19 cellular contexts compared by ENCODE assay signal in the genomic region with DNA sequence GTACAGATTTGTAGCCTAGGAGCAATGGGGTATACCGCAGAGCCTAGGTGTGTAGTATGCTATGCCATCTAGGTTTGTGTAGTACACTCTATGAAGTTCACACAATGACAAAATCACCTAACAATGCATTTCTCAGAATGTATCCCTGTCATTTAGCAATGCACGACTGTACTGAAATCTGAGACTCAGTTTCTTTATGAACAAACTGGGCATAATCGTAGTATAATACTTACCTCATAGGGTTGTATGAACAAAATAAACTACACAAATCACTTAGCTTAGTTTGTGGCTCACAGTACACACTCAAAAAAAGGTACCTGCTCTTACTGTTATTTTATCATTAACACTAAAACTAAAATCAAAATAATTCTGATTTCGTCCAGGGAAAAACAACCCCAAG. TPM values are rescaled to one million over a fixed set of nuclear protein-coding genes. Genes with fewer than 3 reads are reported as not detected.
A peak's percentile ranks its signal among the peaks of the same experiment; 100 is the strongest.
DNase-seq lines count a peak whose midpoint lies in the region; ATAC-seq and TF ChIP-seq lines count a peak whose summit lies in the region.
"Had no signal": no experiment of that assay in that cellular context is flagged by ENCODE, and none has a peak within 500 bp of the region (broad histone marks: within the 10 kb centered on the region; RNA-seq: fewer than 3 reads in every experiment).

No MANE protein-coding gene starts in this region.

- H3K9me3 Mint-ChIP-seq in activated CD4-positive, alpha-beta memory T cell treated with anti-CD3 and anti-CD28 coated beads for 36 hours: no peaks in the 10 kb centered on the region
- H3K9me3 Mint-ChIP-seq in activated CD4-positive, alpha-beta memory T cell treated with anti-CD3 and anti-CD28 coated beads, Interleukin-2, amount 10 ng/mL, durations not matched to agents 7 days and 5 days: no peaks in the 10 kb centered on the region
- no peaks in the 10 kb centered on the region for H3K9me3 Mint-ChIP-seq in CD4-positive, alpha-beta T cell
- H3K9me3 Mint-ChIP-seq in activated T-helper 17 cell treated with anti-CD3 and anti-CD28 coated beads, Interleukin-2, amount 50 U/mL, for 72 hours: no peaks in the 10 kb centered on the region
- peaks cover 4% of the 10 kb centered on the region for H3K9me3 Mint-ChIP-seq in glutamatergic neuron (ENCODE audit: unreplicated experiment)
- H3K9me3 Mint-ChIP-seq: CD4-positive, CD25-positive, alpha-beta regulatory T cell; H9 had no signal

- intact Hi-C loops in activated CD4-positive, alpha-beta memory T cell treated with anti-CD3 and anti-CD28 coated beads for 36 hours (cut with micrococcal nuclease): no loop called here
- intact Hi-C loops in CD4-positive, alpha-beta T cell (cut with DNase I, micrococcal nuclease): loop anchor here in 1 of 2 experiments (2.0 kb wide), 1 partner anchor 19 kb away; no protein-coding TSS in a partner anchor

- POLR2A ChIA-PET in activated CD4-positive, alpha-beta memory T cell treated with anti-CD3 and anti-CD28 coated beads for 36 hours (lab: Charles Lee): interaction anchor here (1.1 kb wide), 1 partner anchor 18 kb away, joined by 4 read pairs; no protein-coding TSS in a partner anchor
- POLR2A ChIA-PET in activated CD4-positive, alpha-beta memory T cell treated with anti-CD3 and anti-CD28 coated beads, Interleukin-2, amount 10 ng/mL, durations not matched to agents 7 days and 5 days (lab: Charles Lee): no interaction called here
- POLR2A ChIA-PET in CD4-positive, alpha-beta T cell (lab: Charles Lee): no interaction called here

- no peak overlapping the region for H3K18ac ChIP-seq in trophoblast cell (ENCODE audit: low read length)

- CTCF ChIA-PET in activated CD4-positive, alpha-beta memory T cell treated with anti-CD3 and anti-CD28 coated beads for 36 hours (lab: Charles Lee): interaction anchor here (1.0 kb wide), 1 partner anchor 18 kb away, joined by 4 read pairs; no protein-coding TSS in a partner anchor
- CTCF ChIA-PET in activated CD4-positive, alpha-beta memory T cell treated with anti-CD3 and anti-CD28 coated beads, Interleukin-2, amount 10 ng/mL, durations not matched to agents 7 days and 5 days (lab: Charles Lee): no interaction called here
- CTCF ChIA-PET in CD4-positive, alpha-beta T cell (lab: Charles Lee): no interaction called here

- ATAC-seq in CD4-positive, alpha-beta T cell (ENCODE audit: poor library complexity): no peak
- ATAC-seq in activated T-helper 17 cell treated with anti-CD3 and anti-CD28 coated beads, Interleukin-2, amount 50 U/mL, for 72 hours (replicated peaks): peak; percentile 66
- ATAC-seq in GM19351 (IDR thresholded peaks at IDR 0.05; ENCODE audit: unreplicated experiment): no peak

- H3K79me1 ChIP-seq in trophoblast cell (ENCODE audit: low read length): no peaks in the 10 kb centered on the region

- H3K23ac ChIP-seq in trophoblast cell (ENCODE audit: low read length): no peak overlapping the region

- H4K91ac ChIP-seq in trophoblast cell (ENCODE audit: low read depth, low read length): no peak overlapping the region

- no peak overlapping the region for H3K14ac ChIP-seq in trophoblast cell (ENCODE audit: low read length)

- H2AFZ ChIP-seq in trophoblast cell (ENCODE audit: insufficient read depth, low read length, poor library complexity): no peak overlapping the region

- no peak for TF ChIP-seq CTCF in CD4-positive, alpha-beta T cell (IDR thresholded peaks at IDR 0.05)
- TF ChIP-seq CTCF in glutamatergic neuron (IDR thresholded peaks at IDR 0.05; ENCODE audit: partially characterized antibody, unreplicated experiment): no peak

- H4K12ac ChIP-seq in trophoblast cell (ENCODE audit: low read depth, low read length): no peak overlapping the region

- no peak overlapping the region for H2AK5ac ChIP-seq in trophoblast cell (ENCODE audit: low read length)

- H3K4me1 ChIP-seq in trophoblast cell (ENCODE audit: control insufficient read depth in 1 of 2, insufficient read depth in 2 of 2, low read length in 2 of 2): no peaks in the 10 kb centered on the region
- H3K4me1 ChIP-seq: BE2C had no signal

- no peak overlapping the region for H3K4me3 Mint-ChIP-seq in activated CD4-positive, alpha-beta memory T cell treated with anti-CD3 and anti-CD28 coated beads for 36 hours
- H3K4me3 Mint-ChIP-seq in activated CD4-positive, alpha-beta memory T cell treated with anti-CD3 and anti-CD28 coated beads, Interleukin-2, amount 10 ng/mL, durations not matched to agents 7 days and 5 days: no peak overlapping the region
- no peak overlapping the region for H3K4me3 Mint-ChIP-seq in CD4-positive, alpha-beta T cell
- no peak overlapping the region for H3K4me3 Mint-ChIP-seq in activated T-helper 17 cell treated with anti-CD3 and anti-CD28 coated beads, Interleukin-2, amount 50 U/mL, for 72 hours
- H3K4me3 Mint-ChIP-seq in glutamatergic neuron (ENCODE audit: unreplicated experiment): no peak overlapping the region
- H3K4me3 Mint-ChIP-seq: CD4-positive, CD25-positive, alpha-beta regulatory T cell had no signal

- no peak overlapping the region for H2BK5ac ChIP-seq in trophoblast cell (ENCODE audit: low read depth, low read length, poor library complexity)

- no peak overlapping the region for H2BK12ac ChIP-seq in trophoblast cell (ENCODE audit: low read length)

- H3K4me2 ChIP-seq in trophoblast cell (ENCODE audit: low read length): no peak overlapping the region

- H3K27me3 Mint-ChIP-seq in activated CD4-positive, alpha-beta memory T cell treated with anti-CD3 and anti-CD28 coated beads for 36 hours: no peaks in the 10 kb centered on the region
- H3K27me3 Mint-ChIP-seq in activated CD4-positive, alpha-beta memory T cell treated with anti-CD3 and anti-CD28 coated beads, Interleukin-2, amount 10 ng/mL, durations not matched to agents 7 days and 5 days: no peaks in the 10 kb centered on the region
- no peaks in the 10 kb centered on the region for H3K27me3 Mint-ChIP-seq in CD4-positive, alpha-beta T cell
- no peaks in the 10 kb centered on the region for H3K27me3 Mint-ChIP-seq in activated T-helper 17 cell treated with anti-CD3 and anti-CD28 coated beads, Interleukin-2, amount 50 U/mL, for 72 hours
- peaks cover 3% of the 10 kb centered on the region for H3K27me3 Mint-ChIP-seq in glutamatergic neuron (ENCODE audit: unreplicated experiment)
- H3K27me3 Mint-ChIP-seq: CD4-positive, CD25-positive, alpha-beta regulatory T cell had no signal

- WGBS in trophoblast cell (ENCODE audit: extremely low coverage, insufficient coverage, insufficient read length): no CpG with 5 or more reads among the region's 4 CpGs

- no peaks in the 10 kb centered on the region for H3K9me3 ChIP-seq in CD4-positive, alpha-beta T cell (ENCODE audit: control insufficient read depth, low read length)
- H3K9me3 ChIP-seq in trophoblast cell (ENCODE audit: insufficient read depth, low read depth, low read length): no peaks in the 10 kb centered on the region
- H3K9me3 ChIP-seq: BE2C had no signal

- H2BK120ac ChIP-seq in trophoblast cell (ENCODE audit: insufficient read depth, low read length, poor library complexity): no peak overlapping the region

- H3K27ac Mint-ChIP-seq in activated CD4-positive, alpha-beta memory T cell treated with anti-CD3 and anti-CD28 coated beads for 36 hours: peak overlapping the region; percentile 2
- H3K27ac Mint-ChIP-seq in activated CD4-positive, alpha-beta memory T cell treated with anti-CD3 and anti-CD28 coated beads, Interleukin-2, amount 10 ng/mL, durations not matched to agents 7 days and 5 days: no peak overlapping the region
- H3K27ac Mint-ChIP-seq in CD4-positive, alpha-beta T cell: peak overlapping the region; percentile 53
- peak overlapping the region; percentile 85 for H3K27ac Mint-ChIP-seq in activated T-helper 17 cell treated with anti-CD3 and anti-CD28 coated beads, Interleukin-2, amount 50 U/mL, for 72 hours
- peak overlapping the region; percentile 18 for H3K27ac Mint-ChIP-seq in glutamatergic neuron (ENCODE audit: unreplicated experiment)
- H3K27ac Mint-ChIP-seq: H9 had no signal

- no peaks in the 10 kb centered on the region for H3K79me2 ChIP-seq in trophoblast cell (ENCODE audit: control insufficient read depth, insufficient read depth, low read length, poor library complexity)

- no peak overlapping the region for H3K27ac ChIP-seq in CD4-positive, alpha-beta T cell (ENCODE audit: low read depth, low read length)
- no peak overlapping the region for H3K27ac ChIP-seq in trophoblast cell (ENCODE audit: low read depth, low read length)

- H3K4me1 Mint-ChIP-seq in activated CD4-positive, alpha-beta memory T cell treated with anti-CD3 and anti-CD28 coated beads for 36 hours (ENCODE audit: low read depth): peaks cover 4% of the 10 kb centered on the region
- no peaks in the 10 kb centered on the region for H3K4me1 Mint-ChIP-seq in activated CD4-positive, alpha-beta memory T cell treated with anti-CD3 and anti-CD28 coated beads, Interleukin-2, amount 10 ng/mL, durations not matched to agents 7 days and 5 days
- no peaks in the 10 kb centered on the region for H3K4me1 Mint-ChIP-seq in CD4-positive, alpha-beta T cell (ENCODE audit: low read depth)
- peaks cover 6% of the 10 kb centered on the region for H3K4me1 Mint-ChIP-seq in activated T-helper 17 cell treated with anti-CD3 and anti-CD28 coated beads, Interleukin-2, amount 50 U/mL, for 72 hours
- no peaks in the 10 kb centered on the region for H3K4me1 Mint-ChIP-seq in glutamatergic neuron (ENCODE audit: low read depth, unreplicated experiment)
- H3K4me1 Mint-ChIP-seq: H9 had no signal

- H3K4ac ChIP-seq in trophoblast cell (ENCODE audit: low read depth, low read length): no peak overlapping the region

- H3K9ac ChIP-seq in trophoblast cell (ENCODE audit: low read length): no peak overlapping the region

- no peak for DNase-seq in activated CD4-positive, alpha-beta memory T cell treated with anti-CD3 and anti-CD28 coated beads for 36 hours
- no peak for DNase-seq in activated CD4-positive, alpha-beta memory T cell treated with anti-CD3 and anti-CD28 coated beads, Interleukin-2, amount 10 ng/mL, durations not matched to agents 7 days and 5 days
- DNase-seq in CD4-positive, alpha-beta T cell: no peak
- DNase-seq in glutamatergic neuron: no peak
- no peak for DNase-seq in EL
- DNase-seq in trophoblast cell: no peak
- DNase-seq: ACHN; BE2C; C1 segment of cervical spinal cord; CD4-positive, CD25-positive, alpha-beta regulatory T cell; DMS153; DMS79; GF-D8; H9 had no signal

- H3K4me3 ChIP-seq in trophoblast cell (ENCODE audit: low read depth, low read length): no peak overlapping the region

- no peak overlapping the region for H4K8ac ChIP-seq in trophoblast cell (ENCODE audit: low read depth, low read length)

- peaks cover 71 to 88% of the 10 kb centered on the region in 2 experiments for H3K36me3 ChIP-seq in trophoblast cell (ENCODE audit: control insufficient read depth in 1 of 2, insufficient read depth in 2 of 2, low read length in 2 of 2)

- H3K36me3 Mint-ChIP-seq in activated CD4-positive, alpha-beta memory T cell treated with anti-CD3 and anti-CD28 coated beads for 36 hours: peaks cover 41% of the 10 kb centered on the region
- H3K36me3 Mint-ChIP-seq in activated CD4-positive, alpha-beta memory T cell treated with anti-CD3 and anti-CD28 coated beads, Interleukin-2, amount 10 ng/mL, durations not matched to agents 7 days and 5 days (ENCODE audit: low read depth): peaks cover 68% of the 10 kb centered on the region
- H3K36me3 Mint-ChIP-seq in CD4-positive, alpha-beta T cell (ENCODE audit: low read depth): peaks cover 87% of the 10 kb centered on the region
- H3K36me3 Mint-ChIP-seq in activated T-helper 17 cell treated with anti-CD3 and anti-CD28 coated beads, Interleukin-2, amount 50 U/mL, for 72 hours (ENCODE audit: low read depth): peaks cover 89% of the 10 kb centered on the region
- peaks cover 6% of the 10 kb centered on the region for H3K36me3 Mint-ChIP-seq in glutamatergic neuron (ENCODE audit: unreplicated experiment)

- no peaks in the 10 kb centered on the region for H3K27me3 ChIP-seq in CD4-positive, alpha-beta T cell (ENCODE audit: control insufficient read depth, insufficient read depth, low read length)
- H3K27me3 ChIP-seq in trophoblast cell (ENCODE audit: insufficient read depth, low read length): no peaks in the 10 kb centered on the region
- H3K27me3 ChIP-seq: BE2C had no signal

RNA-seq across cellular contexts. Expression of a gene that starts 6.9 kb away (rescaled TPM):
- total RNA-seq in activated CD4-positive, alpha-beta memory T cell treated with anti-CD3 and anti-CD28 coated beads for 36 hours: 10 to 100 TPM; 52.0 to 55.8 TPM
- total RNA-seq in activated CD4-positive, alpha-beta memory T cell treated with anti-CD3 and anti-CD28 coated beads, Interleukin-2, amount 10 ng/mL, durations not matched to agents 7 days and 5 days: 10 to 100 TPM; 65.9 to 70.2 TPM
- total RNA-seq in CD4-positive, alpha-beta T cell: 10 to 100 TPM; 34.6 to 38.2 TPM
- total RNA-seq in activated T-helper 17 cell treated with anti-CD3 and anti-CD28 coated beads, Interleukin-2, amount 50 U/mL, for 72 hours: 10 to 100 TPM; 47.1 to 62.7 TPM
- 58.2 TPM for total RNA-seq in glutamatergic neuron (ENCODE audit: unreplicated experiment)
- 44.8 and 45.0 TPM in 2 replicates for polyA plus RNA-seq in trophoblast cell (2013)

RNA-seq across cellular contexts. Expression of a gene that starts 26.3 kb away (rescaled TPM):
- under 1 TPM; 0.22 to 0.26 TPM for total RNA-seq in activated CD4-positive, alpha-beta memory T cell treated with anti-CD3 and anti-CD28 coated beads for 36 hours
- total RNA-seq in activated CD4-positive, alpha-beta memory T cell treated with anti-CD3 and anti-CD28 coated beads, Interleukin-2, amount 10 ng/mL, durations not matched to agents 7 days and 5 days: under 1 TPM; 0.23 TPM
- total RNA-seq in CD4-positive, alpha-beta T cell: under 1 TPM; 0.30 to 0.47 TPM
- 1 to 10 TPM in 1 of 2 donors, under 1 TPM in 1; 0.32 to 1.5 TPM for total RNA-seq in activated T-helper 17 cell treated with anti-CD3 and anti-CD28 coated beads, Interleukin-2, amount 50 U/mL, for 72 hours
- total RNA-seq in glutamatergic neuron (ENCODE audit: unreplicated experiment): 6.4 TPM
- polyA plus RNA-seq in trophoblast cell (2013): 0.12 and 0.18 TPM in 2 replicates
- polyA plus RNA-seq: CD4-positive, CD25-positive, alpha-beta regulatory T cell had no signal

RNA-seq across cellular contexts. Expression of a gene that starts 35.1 kb away (rescaled TPM):
- 10 to 100 TPM; 47.9 to 49.0 TPM for total RNA-seq in activated CD4-positive, alpha-beta memory T cell treated with anti-CD3 and anti-CD28 coated beads for 36 hours
- total RNA-seq in activated CD4-positive, alpha-beta memory T cell treated with anti-CD3 and anti-CD28 coated beads, Interleukin-2, amount 10 ng/mL, durations not matched to agents 7 days and 5 days: 10 to 100 TPM; 82.3 to 87.8 TPM
- 100 to 1,000 TPM; 107 to 110 TPM for total RNA-seq in CD4-positive, alpha-beta T cell
- total RNA-seq in activated T-helper 17 cell treated with anti-CD3 and anti-CD28 coated beads, Interleukin-2, amount 50 U/mL, for 72 hours: 10 to 100 TPM; 66.8 to 78.6 TPM
- total RNA-seq in glutamatergic neuron (ENCODE audit: unreplicated experiment): 144 TPM
- polyA plus RNA-seq in trophoblast cell (2013): 21.1 and 21.8 TPM in 2 replicates

RNA-seq across cellular contexts. Expression of a gene that starts 44.3 kb away (rescaled TPM):
- 10 to 100 TPM; 15.6 to 16.1 TPM for total RNA-seq in activated CD4-positive, alpha-beta memory T cell treated with anti-CD3 and anti-CD28 coated beads for 36 hours
- total RNA-seq in activated CD4-positive, alpha-beta memory T cell treated with anti-CD3 and anti-CD28 coated beads, Interleukin-2, amount 10 ng/mL, durations not matched to agents 7 days and 5 days: 10 to 100 TPM; 14.8 to 15.8 TPM
- total RNA-seq in CD4-positive, alpha-beta T cell: 1 to 10 TPM; 5.1 to 6.0 TPM
- 10 to 100 TPM; 12.2 to 19.3 TPM for total RNA-seq in activated T-helper 17 cell treated with anti-CD3 and anti-CD28 coated beads, Interleukin-2, amount 50 U/mL, for 72 hours
- total RNA-seq in glutamatergic neuron (ENCODE audit: unreplicated experiment): 2.3 TPM
- polyA plus RNA-seq in trophoblast cell (2013): 0.89 and 1.0 TPM in 2 replicates

RNA-seq across cellular contexts. Expression of a gene that starts 47.3 kb away (rescaled TPM):
- total RNA-seq in activated CD4-positive, alpha-beta memory T cell treated with anti-CD3 and anti-CD28 coated beads for 36 hours: not detected
- under 1 TPM; 0.33 to 0.73 TPM for total RNA-seq in activated CD4-positive, alpha-beta memory T cell treated with anti-CD3 and anti-CD28 coated beads, Interleukin-2, amount 10 ng/mL, durations not matched to agents 7 days and 5 days
- total RNA-seq in CD4-positive, alpha-beta T cell: 1 to 10 TPM; 1.8 to 2.7 TPM
- total RNA-seq in activated T-helper 17 cell treated with anti-CD3 and anti-CD28 coated beads, Interleukin-2, amount 50 U/mL, for 72 hours: not detected
- not detected for total RNA-seq in glutamatergic neuron (ENCODE audit: unreplicated experiment)
- polyA plus RNA-seq in trophoblast cell (2013): 2.1 TPM in 2 replicates
- total RNA-seq: Daoy, H1, H9, HT-29 had no signal
- polyA plus RNA-seq: H1 had no signal
